Comparison of ENCODE assay signal across 30 cellular contexts in the genomic region with DNA sequence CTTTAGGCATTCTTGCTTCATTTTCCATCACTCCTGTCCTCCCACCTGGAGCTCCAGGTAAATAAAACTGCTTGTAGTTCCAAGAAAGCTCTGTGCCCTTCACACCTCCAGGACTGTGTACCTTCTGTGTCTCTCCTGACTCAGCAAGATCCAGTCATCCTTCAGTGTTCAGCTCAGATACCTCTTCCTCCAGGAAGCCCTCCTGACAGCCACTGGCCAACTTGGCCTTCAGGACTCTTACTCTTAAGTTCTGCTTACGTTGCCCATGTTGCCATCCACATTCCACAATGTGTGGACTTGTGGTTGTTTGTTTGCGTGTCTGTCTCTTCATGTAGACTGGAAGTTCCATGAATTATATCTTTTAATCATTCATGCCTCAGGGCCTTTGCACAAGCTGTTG. TPM values are rescaled to one million over a fixed set of nuclear protein-coding genes. Genes with fewer than 3 reads are reported as not detected.
"Had no signal": no experiment of that assay in that cellular context is flagged by ENCODE, and none has a peak within 500 bp of the region (broad histone marks: within the 10 kb centered on the region; RNA-seq: fewer than 3 reads in every experiment).

No MANE protein-coding gene starts in this region.

- DNase-seq: naive thymus-derived CD8-positive, alpha-beta T cell; nephron progenitor cell; ovary; psoas muscle; right cardiac atrium; right lobe of liver; sigmoid colon; small intestine; stimulated activated CD4-positive, alpha-beta T cell treated with anti-CD3 and anti-CD28 coated beads, Interleukin-15, amount 100 ng/mL, for 24 hours; stimulated activated CD4-positive, alpha-beta T cell treated with anti-CD3 and anti-CD28 coated beads, Interleukin-2, amount 100 ng/mL, for 24 hours; stimulated activated CD4-positive, alpha-beta T cell treated with anti-CD3 and anti-CD28 coated beads, Interleukin-2, amount 100 ng/mL, for 48 hours; stimulated activated CD4-positive, alpha-beta T cell treated with anti-CD3 and anti-CD28 coated beads, Interleukin-4, amount 100 ng/mL, for 24 hours; stimulated activated naive B cell treated with anti-CD40 and anti-IgM and Interleukin-4, amounts not matched to agents 10 μg/mL and 1 μg/mL and 100 μg/mL, for 72 hours; stimulated activated naive CD4-positive, alpha-beta T cell treated with Interleukin-2 at 50 U/mL for 16 hours; stomach; testis; tibial artery; transverse colon; upper lobe of right lung; uterus had no signal

- ATAC-seq: naive thymus-derived CD8-positive, alpha-beta T cell; natural killer cell treated with Interleukin-12 subunit alpha and Interleukin-12 subunit beta and Interleukin-15 and Interleukin-18, amount 100 ng/mL, for 72 hours; psoas muscle; right cardiac atrium; right lobe of liver; stimulated activated effector memory CD8-positive, alpha-beta T cell treated with anti-CD3 and anti-CD28 coated beads, Interleukin-12 subunit alpha, Interleukin-12 subunit beta, amount 100 ng/mL, for 72 hours; stimulated activated naive B cell treated with anti-CD40 and anti-IgM and Interleukin-4, amounts not matched to agents 10 μg/mL and 1 μg/mL and 100 μg/mL, for 72 hours; upper lobe of right lung had no signal

- H3K4me3 Mint-ChIP-seq: naive thymus-derived CD8-positive, alpha-beta T cell; natural killer cell treated with Interleukin-12 subunit alpha and Interleukin-12 subunit beta and Interleukin-15 and Interleukin-18, amount 100 ng/mL, for 72 hours; nephron progenitor cell; neural crest cell; stimulated activated effector memory CD8-positive, alpha-beta T cell treated with anti-CD3 and anti-CD28 coated beads, Interleukin-12 subunit alpha, Interleukin-12 subunit beta, amount 100 ng/mL, for 72 hours; stimulated activated naive B cell treated with anti-CD40 and anti-IgM and Interleukin-4, amounts not matched to agents 10 μg/mL and 1 μg/mL and 100 μg/mL, for 72 hours; stimulated activated naive CD8-positive, alpha-beta T cell treated with anti-CD3 and anti-CD28 coated beads, Interleukin-15, Interleukin-2, amounts not matched to agents 100 ng/mL and 50 ng/mL, for 24 hours; type B pancreatic cell had no signal

- H3K9me3 ChIP-seq: neutrophil, ovary, psoas muscle, right lobe of liver, sigmoid colon, stomach, testis, tibial artery, transverse colon, upper lobe of right lung, uterus had no signal

- H3K79me2 ChIP-seq: parathyroid adenoma had no signal

- H3K36me3 ChIP-seq: neutrophil, ovary, right lobe of liver, sigmoid colon, stomach, tibial artery, transverse colon, upper lobe of right lung, uterus had no signal

- H3K4me1 Mint-ChIP-seq: naive thymus-derived CD8-positive, alpha-beta T cell; stimulated activated effector memory CD8-positive, alpha-beta T cell treated with anti-CD3 and anti-CD28 coated beads, Interleukin-12 subunit alpha, Interleukin-12 subunit beta, amount 100 ng/mL, for 72 hours; stimulated activated naive B cell treated with anti-CD40 and anti-IgM and Interleukin-4, amounts not matched to agents 10 μg/mL and 1 μg/mL and 100 μg/mL, for 72 hours had no signal

- FAIRE-seq: small intestine had no signal

- H3K27ac ChIP-seq: neutrophil, ovary, parathyroid adenoma, psoas muscle, right lobe of liver, sigmoid colon, stomach, testis, tibial artery, transverse colon, upper lobe of right lung, uterus had no signal

- H3K36me3 Mint-ChIP-seq: naive thymus-derived CD8-positive, alpha-beta T cell; natural killer cell treated with Interleukin-12 subunit alpha and Interleukin-12 subunit beta and Interleukin-15 and Interleukin-18, amount 100 ng/mL, for 72 hours; stimulated activated effector memory CD8-positive, alpha-beta T cell treated with anti-CD3 and anti-CD28 coated beads, Interleukin-12 subunit alpha, Interleukin-12 subunit beta, amount 100 ng/mL, for 72 hours; stimulated activated naive B cell treated with anti-CD40 and anti-IgM and Interleukin-4, amounts not matched to agents 10 μg/mL and 1 μg/mL and 100 μg/mL, for 72 hours; type B pancreatic cell had no signal

- H3K27me3 ChIP-seq: ovary, right lobe of liver, testis, transverse colon, uterus had no signal

- H3K9me3 Mint-ChIP-seq: natural killer cell treated with Interleukin-12 subunit alpha and Interleukin-12 subunit beta and Interleukin-15 and Interleukin-18, amount 100 ng/mL, for 72 hours; nephron progenitor cell; stimulated activated effector memory CD8-positive, alpha-beta T cell treated with anti-CD3 and anti-CD28 coated beads, Interleukin-12 subunit alpha, Interleukin-12 subunit beta, amount 100 ng/mL, for 72 hours; stimulated activated naive CD8-positive, alpha-beta T cell treated with anti-CD3 and anti-CD28 coated beads, Interleukin-15, Interleukin-2, amounts not matched to agents 100 ng/mL and 50 ng/mL, for 24 hours; type B pancreatic cell had no signal

- H3K9ac ChIP-seq: parathyroid adenoma had no signal

- H3K4me3 ChIP-seq: ovary, psoas muscle, right lobe of liver, sigmoid colon, stomach, testis, tibial artery, transverse colon, upper lobe of right lung, uterus had no signal

- H2AFZ ChIP-seq: parathyroid adenoma had no signal

- H3K27ac Mint-ChIP-seq: naive thymus-derived CD8-positive, alpha-beta T cell; natural killer cell treated with Interleukin-12 subunit alpha and Interleukin-12 subunit beta and Interleukin-15 and Interleukin-18, amount 100 ng/mL, for 72 hours; nephron progenitor cell; progenitor cell of endocrine pancreas; stimulated activated effector memory CD8-positive, alpha-beta T cell treated with anti-CD3 and anti-CD28 coated beads, Interleukin-12 subunit alpha, Interleukin-12 subunit beta, amount 100 ng/mL, for 72 hours; stimulated activated naive B cell treated with anti-CD40 and anti-IgM and Interleukin-4, amounts not matched to agents 10 μg/mL and 1 μg/mL and 100 μg/mL, for 72 hours; stimulated activated naive CD8-positive, alpha-beta T cell treated with anti-CD3 and anti-CD28 coated beads, Interleukin-15, Interleukin-2, amounts not matched to agents 100 ng/mL and 50 ng/mL, for 24 hours; type B pancreatic cell had no signal

- H3K4me1 ChIP-seq: parathyroid adenoma, psoas muscle, right lobe of liver, sigmoid colon, stomach, testis, tibial artery, transverse colon, upper lobe of right lung, uterus had no signal

RNA-seq across cellular contexts. Expression of a gene that starts 48.0 kb away (rescaled TPM):
- total RNA-seq: naive thymus-derived CD8-positive, alpha-beta T cell; natural killer cell treated with Interleukin-12 subunit alpha and Interleukin-12 subunit beta and Interleukin-15 and Interleukin-18, amount 100 ng/mL, for 72 hours; omental fat pad; psoas muscle; right lobe of liver; subcutaneous adipose tissue; upper lobe of right lung had no signal
